8 cellular contexts compared by ENCODE assay signal in the genomic region with DNA sequence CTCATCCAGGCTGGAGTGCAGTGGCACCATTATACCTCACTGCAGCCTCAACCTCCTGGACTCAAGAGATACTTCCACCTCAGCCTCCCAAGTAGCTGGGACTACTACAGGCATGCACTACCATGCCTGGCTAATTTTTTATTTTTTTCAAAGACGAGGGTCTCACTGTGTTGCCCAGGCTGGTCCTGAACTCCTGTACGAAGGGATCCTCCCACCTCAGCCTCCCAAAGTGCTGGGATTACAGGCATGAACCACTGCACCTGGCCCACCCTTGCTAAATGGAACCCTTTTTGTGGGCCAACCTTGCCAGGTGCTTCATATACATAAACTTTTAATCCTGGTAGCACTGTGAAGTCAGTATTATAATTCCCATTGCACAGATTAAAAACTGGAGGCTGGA. TPM values are rescaled to one million over a fixed set of nuclear protein-coding genes. Genes with fewer than 3 reads are reported as not detected.
DNase-seq lines count a peak whose midpoint lies in the region; ATAC-seq and TF ChIP-seq lines count a peak whose summit lies in the region.

No MANE protein-coding gene starts in this region.

- WGBS in gastroesophageal sphincter (ENCODE audit: low coverage in 1 of 2), 2 donors, result 0 to 47% methylated on average over 1 to 2 of the region's 2 CpGs

- H3K27ac ChIP-seq in GM23338 (ENCODE audit: low read depth) (no peak overlapping the region), VCaP (peak overlapping the region; percentile 96), gastroesophageal sphincter (peak overlapping the region in 2 of 4 donors; percentile 84 to 88)

- H3K9me3 Mint-ChIP-seq in GM23338, result no peaks in the 10 kb centered on the region

- ATAC-seq in GM23338, result no peak
- no peak for ATAC-seq in gastroesophageal sphincter

- peaks cover 15% of the 10 kb centered on the region for H3K79me2 ChIP-seq in GM23338 (replicated peaks; ENCODE audit: insufficient read depth)

- peak overlapping the region; percentile 93 for H3K4me3 Mint-ChIP-seq in GM23338

- H3K36me3 ChIP-seq in GM23338 (ENCODE audit: insufficient read depth) (peaks cover 7% of the 10 kb centered on the region; the same call in 1 of the 2 replicates), gastroesophageal sphincter (peaks cover 0 to 36% of the 10 kb centered on the region in 2 donors), skeletal muscle satellite cell (ENCODE audit: insufficient read depth, low read length) (peaks cover 31% of the 10 kb centered on the region)

- peaks cover 7% of the 10 kb centered on the region; the same call in 1 of the 2 replicates for H3F3A ChIP-seq in GM23338 (replicated peaks; ENCODE audit: low read depth)

- no peak for TF ChIP-seq CTCF in GM23338 (conservative IDR thresholded peaks at IDR 0.05; ENCODE audit: low read depth in 2 of 2)
- TF ChIP-seq CTCF in VCaP (conservative IDR thresholded peaks at IDR 0.05), result no peak
- no peak for TF ChIP-seq CTCF in gastroesophageal sphincter (IDR thresholded peaks at IDR 0.05)

- peaks cover 33% of the 10 kb centered on the region for H3K36me3 Mint-ChIP-seq in GM23338 (ENCODE audit: low read depth)

- H3K9me3 ChIP-seq in gastroesophageal sphincter (no peaks in the 10 kb centered on the region), skeletal muscle satellite cell (replicated peaks; ENCODE audit: low read length) (no peaks in the 10 kb centered on the region)

- H3K27me3 ChIP-seq in GM23338 (ENCODE audit: insufficient read depth) (no peaks in the 10 kb centered on the region), gastroesophageal sphincter (no peaks in the 10 kb centered on the region), skeletal muscle satellite cell (ENCODE audit: control insufficient read depth, insufficient read depth, low read length) (no peaks in the 10 kb centered on the region)

- H4K20me1 ChIP-seq in GM23338 (replicated peaks; ENCODE audit: insufficient read depth), result peaks cover 4% of the 10 kb centered on the region; the same call in 1 of the 2 replicates

- H3K4me3 ChIP-seq in GM23338 (peak overlapping the region; percentile 92), gastroesophageal sphincter (peak overlapping the region; percentile 71 to 78), skeletal muscle satellite cell (ENCODE audit: low read length) (peak overlapping the region; percentile 81)

- H3K27ac Mint-ChIP-seq in GM23338, result no peak overlapping the region

- H3K9me2 ChIP-seq in GM23338 (ENCODE audit: insufficient read depth), result no peaks in the 10 kb centered on the region

- H3K4me2 ChIP-seq in GM23338 (peak overlapping the region; percentile 87), skeletal muscle satellite cell (ENCODE audit: low read length) (peak overlapping the region; percentile 93)

- TF ChIP-seq POLR2A in gastroesophageal sphincter (IDR thresholded peaks at IDR 0.05), result no peak

- H3K27me3 Mint-ChIP-seq in GM23338 (ENCODE audit: insufficient read depth, low read depth, poor library complexity), result peaks cover 13% of the 10 kb centered on the region

- no peak for DNase-seq in GM23338 (ENCODE audit: low spot score)
- no peak for DNase-seq in NCI-H2196 (lab: John Stamatoyannopoulos, UW; ENCODE audit: unreplicated experiment)
- no peak for DNase-seq in NCI-H446 (lab: John Stamatoyannopoulos, UW)
- DNase-seq in SIG-M5 (lab: John Stamatoyannopoulos, UW), result no peak
- DNase-seq in NOMO-1 (lab: John Stamatoyannopoulos, UW; ENCODE audit: unreplicated experiment in 2 of 2), result no peak

- peak overlapping the region; percentile 97 for H3K9ac ChIP-seq in skeletal muscle satellite cell (ENCODE audit: low read depth, low read length)

- H2AFZ ChIP-seq in GM23338, result no peak overlapping the region

- no peak for TF ChIP-seq EP300 in gastroesophageal sphincter (IDR thresholded peaks at IDR 0.05)

- H3K4me1 ChIP-seq in GM23338 (ENCODE audit: insufficient read depth) (peaks cover 8% of the 10 kb centered on the region), gastroesophageal sphincter (peaks cover 3 to 34% (median 22%) of the 10 kb centered on the region in 3 donors), skeletal muscle satellite cell (ENCODE audit: control insufficient read depth, insufficient read depth, low read length) (peaks cover 31% of the 10 kb centered on the region)

- peaks cover 19% of the 10 kb centered on the region; the same call in 2 of the 3 replicates for H3K4me1 Mint-ChIP-seq in GM23338

TF ChIP-seq in GM23338, 12 proteins besides CTCF, POLR2A, EP300 and RAD21:
- TF ChIP-seq STAT1 (IDR thresholded peaks at IDR 0.05; ENCODE audit: unreplicated experiment) (no peak), POLR2AphosphoS5 (IDR thresholded peaks at IDR 0.05; ENCODE audit: low read depth) (no peak)

RNA-seq across cellular contexts. Expression of gene GRHPR, which starts 1.0 kb away (rescaled TPM):
- total RNA-seq in GM23338 (2014; rRNA removed; shearing (Covaris generic)), result 120 and 128 TPM in 2 replicates
- 62.4 and 69.0 TPM in 2 replicates for polyA plus RNA-seq in GM23338 (2016; fragmentation: Nextera tagmentation; extraction: Ambion mirVana)
- 100 to 1,000 TPM; 119 to 144 (median 134) TPM for total RNA-seq in gastroesophageal sphincter
- 164 and 203 TPM in 2 replicates for total RNA-seq in skeletal muscle satellite cell (2012; rRNA removed)

RNA-seq across cellular contexts. Expression of gene ZBTB5, which starts 41.7 kb away (rescaled TPM):
- total RNA-seq in GM23338 (2014; rRNA removed; shearing (Covaris generic)), result 19.5 and 20.3 TPM in 2 replicates
- polyA plus RNA-seq in GM23338 (2016; fragmentation: Nextera tagmentation; extraction: Ambion mirVana), result 2.5 and 2.8 TPM in 2 replicates
- total RNA-seq in gastroesophageal sphincter, result 10 to 100 TPM; 12.3 to 15.8 (median 13.5) TPM
- 4.2 and 4.6 TPM in 2 replicates for total RNA-seq in skeletal muscle satellite cell (2012; rRNA removed)
